8 cellular contexts compared by ENCODE assay signal in the genomic region with DNA sequence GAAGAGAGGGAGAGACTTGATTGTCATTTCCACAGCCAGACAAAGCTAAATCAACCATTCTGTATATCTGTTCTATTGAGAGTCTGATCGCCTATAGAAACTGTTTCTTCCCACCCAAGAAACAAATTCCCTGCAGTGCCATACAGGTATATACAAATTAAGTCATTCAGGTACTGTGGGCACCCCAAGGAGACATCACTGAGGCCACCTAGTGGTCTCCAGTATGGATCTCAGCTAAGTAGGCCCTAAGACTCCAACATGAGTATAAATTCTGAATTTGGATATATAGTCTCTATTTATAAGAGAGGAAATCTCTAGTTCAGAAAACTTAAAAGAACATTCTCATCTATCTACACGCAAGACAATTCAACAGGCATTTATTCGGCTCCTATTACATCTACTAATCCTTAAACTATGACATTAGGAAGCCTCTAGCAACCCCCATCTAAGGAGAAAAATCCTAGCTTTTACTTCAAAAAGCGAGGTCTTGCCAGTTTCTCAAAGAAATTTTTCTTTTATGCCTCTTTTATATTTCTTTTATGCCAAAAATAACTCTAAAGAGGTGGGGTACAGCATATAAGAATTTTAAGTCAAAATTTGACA.
DNase-seq lines count a peak whose midpoint lies in the region; ATAC-seq, FAIRE-seq and TF ChIP-seq lines count a peak whose summit lies in the region.

No MANE protein-coding gene starts in this region.

- POLR2A ChIA-PET in GM12878 (lab: Charles Lee), result no interaction called here

- H3K36me3 ChIP-seq in GM12878 (ENCODE audit: control insufficient read depth in 2 of 2, insufficient read depth in 2 of 2, low read length in 1 of 2) (peaks cover 7 to 24% of the 10 kb centered on the region in 2 experiments; a peak in 3 of 4 replicates), right lobe of liver (peaks cover 0 to 39% (median 8%) of the 10 kb centered on the region in 4 donors)

- no peaks in the 10 kb centered on the region for H4K20me1 ChIP-seq in GM12878 (ENCODE audit: control insufficient read depth, insufficient read depth)

- peak; percentile 58 for TF ChIP-seq RAD21 in GM12878 (IDR thresholded peaks at IDR 0.05; ENCODE audit: insufficient read depth, low read depth, low read length)

- H3K9ac ChIP-seq in GM12878 (ENCODE audit: control insufficient read depth, insufficient read depth, low read length), result no peak overlapping the region

- no peak overlapping the region for H3K4me2 ChIP-seq in GM12878 (ENCODE audit: control insufficient read depth, insufficient read depth)

- SMC1A ChIA-PET in GM12878 (lab: Charles Lee; ENCODE audit: uncharacterized antibody, unreplicated experiment), result interaction anchor here (0.6 to 2.8 kb wide), 7 partner anchors 9 to 246 kb away, joined by 3 to 16 read pairs (median 3); no protein-coding TSS in a partner anchor

- 97% methylated on average over 4 of the region's 4 CpGs for WGBS in GM12878 (ENCODE audit: insufficient coverage, insufficient replicate concordance, low lambda C conversion rate, missing lambda C conversion rate)
- 74% methylated on average over 4 of the region's 4 CpGs for WGBS in right lobe of liver (ENCODE audit: insufficient coverage, low coverage, low lambda C conversion rate, missing lambda C conversion rate)

- H3K27ac ChIP-seq in 22Rv1, result no peak overlapping the region
- H3K27ac ChIP-seq in GM12878 (ENCODE audit: control insufficient read depth, insufficient read depth), result no peak overlapping the region
- H3K27ac ChIP-seq in right lobe of liver, result no peak overlapping the region

- no peaks in the 10 kb centered on the region for H3K27me3 ChIP-seq in GM12878 (replicated peaks in 1 of 2; ENCODE audit: control insufficient read depth in 2 of 2, insufficient read depth in 2 of 2, low read length in 1 of 2)
- H3K27me3 ChIP-seq in right lobe of liver, result no peaks in the 10 kb centered on the region

- FAIRE-seq in GM12878 (lab: Jason Lieb, UNC), result no peak

- no peak overlapping the region for H3K4me3 ChIP-seq in GM12878
- no peak overlapping the region for H3K4me3 ChIP-seq in right lobe of liver

- in situ Hi-C loops in GM12878 (cut with MboI), result no loop called here

- RAD21 ChIA-PET in GM12878 (lab: Charles Lee; ENCODE audit: unreplicated experiment), result interaction anchor here (0.8 to 1.5 kb wide), 2 partner anchors 178 to 379 kb away, joined by 3 to 4 read pairs; no protein-coding TSS in a partner anchor

- TF ChIP-seq POLR2A in GM12878 (IDR thresholded peaks at IDR 0.05; ENCODE audit: low read depth, low read length) (no peak), right lobe of liver (IDR thresholded peaks at IDR 0.05) (no peak)

- peak; percentile 82 for ATAC-seq in GM12878
- peak; percentile 68 to 80 (median 78) for ATAC-seq in right lobe of liver
- ATAC-seq in GM21529 (IDR thresholded peaks at IDR 0.05; ENCODE audit: unreplicated experiment), result no peak
- ATAC-seq in GM18517 (IDR thresholded peaks at IDR 0.05; ENCODE audit: unreplicated experiment), result no peak

- H3K4me1 ChIP-seq in GM12878 (ENCODE audit: control insufficient read depth, insufficient read depth, low read length), result peaks cover 4% of the 10 kb centered on the region
- H3K4me1 ChIP-seq in right lobe of liver, result peaks cover 0 to 15% (median 0%) of the 10 kb centered on the region in 4 donors

- H3K9me3 ChIP-seq in GM12878 (replicated peaks; ENCODE audit: control insufficient read depth, insufficient read depth, low read length), result no peaks in the 10 kb centered on the region
- H3K9me3 ChIP-seq in right lobe of liver, result no peaks in the 10 kb centered on the region

- TF ChIP-seq EP300 in GM12878 (IDR thresholded peaks at IDR 0.05; ENCODE audit: borderline replicate concordance in 1 of 2, control insufficient read depth in 1 of 2, low read depth in 2 of 2, low read length in 2 of 2), result no peak

- peak; percentile 52 for DNase-seq in EH (ENCODE audit: low read depth)
- DNase-seq in NCI-H2196 treated with DMSO at 0.1 percent for 48 hours (lab: John Stamatoyannopoulos, UW; ENCODE audit: unreplicated experiment), result peak; percentile 14
- DNase-seq in GM12878 (ENCODE audit: low read depth, low spot score), result no peak
- DNase-seq in right lobe of liver, result no peak
- no peak for DNase-seq in effector CD4-positive, alpha-beta T cell

- intact Hi-C loops in GM12878 (cut with micrococcal nuclease; ENCODE audit: unreplicated experiment) (loop anchor here (1.0 to 10.0 kb wide), 2 partner anchors 179 to 845 kb away; no protein-coding TSS in a partner anchor), right lobe of liver (cut with DNase I) (loop anchor here in 1 of 2 donors (10.0 kb wide), 1 partner anchor 185 kb away; no protein-coding TSS in a partner anchor)

- no peaks in the 10 kb centered on the region for H3K79me2 ChIP-seq in GM12878 (ENCODE audit: control insufficient read depth, insufficient read depth, low read length)

- BruUV-seq in GM12878 (replicated peaks; lab: Mats Ljungman, UMichigan), result no TSS peak

- no peak overlapping the region for H2AFZ ChIP-seq in GM12878 (ENCODE audit: control insufficient read depth, low read depth, low read length)

- CTCF ChIA-PET in GM12878 (lab: Yijun Ruan, JAX), result interaction anchor here (0.7 to 5.1 kb wide), 17 partner anchors 9 to 1177 kb away, joined by 3 to 38 read pairs (median 4); no protein-coding TSS in a partner anchor

- peak; percentile 83 for TF ChIP-seq CTCF in 22Rv1 (IDR thresholded peaks at IDR 0.05)
- peak; percentile 50 to 65 (median 56) for TF ChIP-seq CTCF in GM12878 (IDR thresholded peaks at IDR 0.05 in 2 of 3, conservative IDR thresholded peaks at IDR 0.05 in 1 of 3; ENCODE audit: control insufficient read depth in 2 of 3, extremely low read depth in 1 of 3, insufficient read depth in 1 of 3, low read depth in 3 of 3, low read length in 3 of 3)
- TF ChIP-seq CTCF in right lobe of liver (IDR thresholded peaks at IDR 0.05), result peak; percentile 62 to 74 (median 68)

TF ChIP-seq in GM12878, 131 proteins besides CTCF, POLR2A, EP300 and RAD21:
- TF ChIP-seq EZH2 (IDR thresholded peaks at IDR 0.05; ENCODE audit: borderline replicate concordance, control insufficient read depth, low read depth, low read length), result no peak
- TF ChIP-seq, protein P1, sequence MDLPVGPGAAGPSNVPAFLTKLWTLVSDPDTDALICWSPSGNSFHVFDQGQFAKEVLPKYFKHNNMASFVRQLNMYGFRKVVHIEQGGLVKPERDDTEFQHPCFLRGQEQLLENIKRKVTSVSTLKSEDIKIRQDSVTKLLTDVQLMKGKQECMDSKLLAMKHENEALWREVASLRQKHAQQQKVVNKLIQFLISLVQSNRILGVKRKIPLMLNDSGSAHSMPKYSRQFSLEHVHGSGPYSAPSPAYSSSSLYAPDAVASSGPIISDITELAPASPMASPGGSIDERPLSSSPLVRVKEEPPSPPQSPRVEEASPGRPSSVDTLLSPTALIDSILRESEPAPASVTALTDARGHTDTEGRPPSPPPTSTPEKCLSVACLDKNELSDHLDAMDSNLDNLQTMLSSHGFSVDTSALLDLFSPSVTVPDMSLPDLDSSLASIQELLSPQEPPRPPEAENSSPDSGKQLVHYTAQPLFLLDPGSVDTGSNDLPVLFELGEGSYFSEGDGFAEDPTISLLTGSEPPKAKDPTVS (IDR thresholded peaks at IDR 0.05; ENCODE audit: low read depth, low read length), result no peak
- no peak for TF ChIP-seq TARDBP (IDR thresholded peaks at IDR 0.05; ENCODE audit: borderline replicate concordance)
- TF ChIP-seq NFYA (IDR thresholded peaks at IDR 0.05; ENCODE audit: borderline replicate concordance, low read depth, low read length), result no peak
- TF ChIP-seq SMC3 (IDR thresholded peaks at IDR 0.05; ENCODE audit: borderline replicate concordance, low read length), result peak; percentile 48; the same call in 1 of the 2 replicates
- no peak for TF ChIP-seq YBX1 (IDR thresholded peaks at IDR 0.05)

Comparison
In these comparisons a context has a peak if more than half of its experiments do, and no peak if none do; other contexts are left out.
1. DNase-seq: peak in EH (single experiment) and NCI-H2196 treated with DMSO at 0.1 percent for 48 hours (single experiment); none in GM12878 (single experiment), right lobe of liver (0 of 3) and effector CD4-positive, alpha-beta T cell (single experiment).
2. ATAC-seq: peak in GM12878 (single experiment) and right lobe of liver (4 of 4); none in GM21529 (single experiment) and GM18517 (single experiment).
3. Peak in every context shown above with its lines, with median percentiles within 50 percentile points of each other: CTCF ChIP-seq.